ENCODE assay signal across 8 cellular contexts in the genomic region with DNA sequence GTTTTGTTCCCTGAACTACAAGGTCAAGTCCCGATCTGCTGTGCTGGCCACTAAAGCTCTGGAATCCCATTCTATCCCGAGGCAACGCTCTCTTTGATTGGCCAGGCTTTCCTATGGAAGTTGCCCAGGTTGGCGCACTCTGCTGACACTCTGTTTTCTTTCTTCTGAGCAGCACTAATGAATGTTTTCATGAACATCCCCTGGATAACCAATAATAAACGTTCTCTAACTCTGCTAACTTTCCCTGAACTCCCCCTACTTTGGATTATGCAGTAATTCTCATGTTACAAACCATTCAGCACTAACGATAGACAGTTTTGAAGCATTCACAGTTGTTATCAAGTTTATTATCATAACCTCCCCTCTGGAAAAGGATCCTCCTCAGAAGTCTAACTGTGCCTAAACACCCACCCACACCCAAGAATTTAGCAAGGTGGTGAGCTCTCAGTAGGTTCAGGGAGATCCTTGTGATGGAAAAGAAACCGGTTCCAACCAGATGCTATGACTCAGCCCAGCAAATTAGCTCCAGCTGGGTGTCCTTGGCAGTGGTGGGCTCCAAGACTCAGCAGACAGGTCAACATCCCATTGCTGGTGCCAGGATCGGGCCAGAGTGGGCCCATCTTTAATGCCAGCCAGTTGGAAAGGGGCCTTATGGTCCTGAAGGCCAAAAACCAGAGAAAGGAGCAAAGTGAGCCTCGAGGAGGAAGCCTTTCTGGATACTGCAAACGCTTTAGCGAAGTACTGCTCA.
DNase-seq lines count a peak whose midpoint lies in the region; TF ChIP-seq lines count a peak whose summit lies in the region.

No MANE protein-coding gene starts in this region.

- peak overlapping the region in 4 of 7 donors; percentile 22 to 39 (median 30) for H3K4me3 Mint-ChIP-seq in CD8-positive, alpha-beta memory T cell
- peak overlapping the region; percentile 15 for H3K4me3 Mint-ChIP-seq in osteocyte (ENCODE audit: unreplicated experiment)

- no peaks in the 10 kb centered on the region for H3K27me3 ChIP-seq in CD8-positive, alpha-beta memory T cell (ENCODE audit: insufficient read depth, low read length, poor library complexity, severe bottlenecking)
- no peaks in the 10 kb centered on the region for H3K27me3 ChIP-seq in SK-N-SH (ENCODE audit: insufficient read depth)
- no peaks in the 10 kb centered on the region for H3K27me3 ChIP-seq in esophagus squamous epithelium

- no peaks in the 10 kb centered on the region for H3K9me3 Mint-ChIP-seq in CD8-positive, alpha-beta memory T cell
- H3K9me3 Mint-ChIP-seq in osteocyte (ENCODE audit: unreplicated experiment): no peaks in the 10 kb centered on the region

- TF ChIP-seq RAD21 in SK-N-SH (IDR thresholded peaks at IDR 0.05; ENCODE audit: low read length): no peak

- H3K4me3 ChIP-seq in CD8-positive, alpha-beta memory T cell (ENCODE audit: low read length): no peak overlapping the region
- H3K4me3 ChIP-seq in SK-N-SH (ENCODE audit: low read depth in 2 of 2, low read length in 1 of 2): no peak overlapping the region
- H3K4me3 ChIP-seq in esophagus squamous epithelium: peak overlapping the region in 1 of 4 donors; percentile 17

- H2AFZ ChIP-seq in SK-N-SH (ENCODE audit: low read depth): peak overlapping the region; percentile 17; the same call in 1 of the 2 replicates

- WGBS in SK-N-SH (ENCODE audit: low lambda C conversion rate): 54% methylated on average over 11 of the region's 11 CpGs
- WGBS in esophagus squamous epithelium, 2 donors: 36 to 50% methylated on average over 11 of the region's 11 CpGs

- TF ChIP-seq EP300 in SK-N-SH (IDR thresholded peaks at IDR 0.05; ENCODE audit: borderline replicate concordance in 1 of 2, low read depth in 1 of 2, low read length in 1 of 2): peak in 1 of 2 experiments; percentile 81; a peak in 2 of 4 replicates

- H3K4me1 ChIP-seq in CD8-positive, alpha-beta memory T cell (ENCODE audit: insufficient read depth, low read length): peaks cover 35% of the 10 kb centered on the region
- peaks cover 36 to 54% of the 10 kb centered on the region in 2 experiments for H3K4me1 ChIP-seq in SK-N-SH (ENCODE audit: control insufficient read depth in 1 of 2, insufficient read depth in 2 of 2, low read depth in 1 of 2, low read length in 1 of 2)
- H3K4me1 ChIP-seq in esophagus squamous epithelium: peaks cover 26 to 83% (median 33%) of the 10 kb centered on the region in 3 donors

- no peaks in the 10 kb centered on the region for H3K9me3 ChIP-seq in CD8-positive, alpha-beta memory T cell (ENCODE audit: low read length)
- H3K9me3 ChIP-seq in SK-N-SH (no peaks in the 10 kb centered on the region), esophagus squamous epithelium (no peaks in the 10 kb centered on the region)

- TF ChIP-seq POLR2A in esophagus squamous epithelium (IDR thresholded peaks at IDR 0.05): no peak

- no peaks in the 10 kb centered on the region for H3K36me3 ChIP-seq in CD8-positive, alpha-beta memory T cell (ENCODE audit: insufficient read depth, low read length)
- H3K36me3 ChIP-seq in SK-N-SH (replicated peaks in 1 of 2; ENCODE audit: control insufficient read depth in 1 of 2, insufficient read depth in 2 of 2, low read length in 1 of 2): no peaks in the 10 kb centered on the region
- H3K36me3 ChIP-seq in esophagus squamous epithelium: no peaks in the 10 kb centered on the region

- H3K9ac ChIP-seq in SK-N-SH: peak overlapping the region; percentile 42; the same call in 1 of the 2 replicates

- H3F3A ChIP-seq in SK-N-SH (replicated peaks; ENCODE audit: insufficient read depth): peaks cover 48% of the 10 kb centered on the region

- H3K9me2 ChIP-seq in SK-N-SH: no peaks in the 10 kb centered on the region

- H3K27ac Mint-ChIP-seq in CD8-positive, alpha-beta memory T cell: peak overlapping the region; percentile 21 to 98 (median 96)
- H3K27ac Mint-ChIP-seq in osteocyte (ENCODE audit: unreplicated experiment): peak overlapping the region; percentile 91

- TF ChIP-seq CTCF in SK-N-SH (IDR thresholded peaks at IDR 0.05): no peak
- TF ChIP-seq CTCF in esophagus squamous epithelium (IDR thresholded peaks at IDR 0.05): no peak
- no peak for TF ChIP-seq CTCF in osteocyte (IDR thresholded peaks at IDR 0.05)

- peaks cover 0 to 1% of the 10 kb centered on the region in 2 donors for H3K27me3 Mint-ChIP-seq in CD8-positive, alpha-beta memory T cell
- no peaks in the 10 kb centered on the region for H3K27me3 Mint-ChIP-seq in osteocyte (ENCODE audit: unreplicated experiment)

- peak overlapping the region; percentile 57 for H3K27ac ChIP-seq in CD8-positive, alpha-beta memory T cell (ENCODE audit: low read depth, low read length)
- H3K27ac ChIP-seq in SK-N-SH (ENCODE audit: low read depth in 2 of 2, low read length in 1 of 2) (peak overlapping the region; percentile 75 to 92), esophagus squamous epithelium (peak overlapping the region; percentile 47 to 84 (median 78))

- no peak for DNase-seq in CD8-positive, alpha-beta memory T cell
- DNase-seq in SK-N-SH: peak; percentile 47
- no peak for DNase-seq in esophagus squamous epithelium (lab: John Stamatoyannopoulos, UW)
- no peak for DNase-seq in osteocyte (ENCODE audit: extremely low spot score, unreplicated experiment)
- no peak for DNase-seq in NCI-H1092 (lab: John Stamatoyannopoulos, UW)
- DNase-seq in NCI-H2081 treated with DMSO at 0.1 percent for 48 hours (lab: John Stamatoyannopoulos, UW): no peak
- DNase-seq in SK-N-DZ (ENCODE audit: low spot score): no peak
- DNase-seq in ecto neural progenitor cell (ENCODE audit: low spot score): no peak

- CTCF ChIA-PET in CD8-positive, alpha-beta memory T cell (lab: Charles Lee): interaction anchor here (1.4 to 2.7 kb wide), 2 partner anchors 69 to 73 kb away, joined by 4 to 13 read pairs; a partner anchor contains a TSS
- CTCF ChIA-PET in SK-N-SH (lab: Yijun Ruan, JAX): interaction anchor here (0.8 to 2.4 kb wide), 7 partner anchors 9 to 277 kb away, joined by 3 to 11 read pairs (median 6); a partner anchor contains a TSS

- peak overlapping the region; percentile 41 for H3K4me2 ChIP-seq in SK-N-SH

- peaks cover 98% of the 10 kb centered on the region for H3K79me2 ChIP-seq in SK-N-SH (ENCODE audit: insufficient read depth)

- POLR2A ChIA-PET in CD8-positive, alpha-beta memory T cell (lab: Charles Lee): no interaction called here
- POLR2A ChIA-PET in SK-N-SH (lab: Yijun Ruan, JAX): no interaction called here

- peaks cover 50 to 62% (median 58%) of the 10 kb centered on the region in 3 donors for H3K4me1 Mint-ChIP-seq in CD8-positive, alpha-beta memory T cell
- peaks cover 75% of the 10 kb centered on the region for H3K4me1 Mint-ChIP-seq in osteocyte (ENCODE audit: unreplicated experiment)

- intact Hi-C loops in esophagus squamous epithelium (cut with DNase I): no loop called here

- H3K36me3 Mint-ChIP-seq in CD8-positive, alpha-beta memory T cell: peaks cover 3 to 11% (median 4%) of the 10 kb centered on the region in 3 donors
- no peaks in the 10 kb centered on the region for H3K36me3 Mint-ChIP-seq in osteocyte (ENCODE audit: unreplicated experiment)

- no peaks in the 10 kb centered on the region for H4K20me1 ChIP-seq in SK-N-SH (ENCODE audit: insufficient read depth)

TF ChIP-seq in SK-N-SH, 30 proteins besides CTCF, POLR2A, EP300 and RAD21 (continues in another document):
- peak; percentile 99 for TF ChIP-seq TCF12 (IDR thresholded peaks at IDR 0.05)
- TF ChIP-seq GATA2 (CRISPR knock-in tag; IDR thresholded peaks at IDR 0.05): peak; percentile 4; the same call in 1 of the 2 replicates
- TF ChIP-seq, protein P1, sequence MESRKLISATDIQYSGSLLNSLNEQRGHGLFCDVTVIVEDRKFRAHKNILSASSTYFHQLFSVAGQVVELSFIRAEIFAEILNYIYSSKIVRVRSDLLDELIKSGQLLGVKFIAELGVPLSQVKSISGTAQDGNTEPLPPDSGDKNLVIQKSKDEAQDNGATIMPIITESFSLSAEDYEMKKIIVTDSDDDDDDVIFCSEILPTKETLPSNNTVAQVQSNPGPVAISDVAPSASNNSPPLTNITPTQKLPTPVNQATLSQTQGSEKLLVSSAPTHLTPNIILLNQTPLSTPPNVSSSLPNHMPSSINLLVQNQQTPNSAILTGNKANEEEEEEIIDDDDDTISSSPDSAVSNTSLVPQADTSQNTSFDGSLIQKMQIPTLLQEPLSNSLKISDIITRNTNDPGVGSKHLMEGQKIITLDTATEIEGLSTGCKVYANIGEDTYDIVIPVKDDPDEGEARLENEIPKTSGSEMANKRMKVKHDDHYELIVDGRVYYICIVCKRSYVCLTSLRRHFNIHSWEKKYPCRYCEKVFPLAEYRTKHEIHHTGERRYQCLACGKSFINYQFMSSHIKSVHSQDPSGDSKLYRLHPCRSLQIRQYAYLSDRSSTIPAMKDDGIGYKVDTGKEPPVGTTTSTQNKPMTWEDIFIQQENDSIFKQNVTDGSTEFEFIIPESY (IDR thresholded peaks at IDR 0.05; ENCODE audit: borderline replicate concordance, low read depth): 0 out of 2 replicates have a peak, but pooled peaks have one; percentile 11
- TF ChIP-seq EZH2phosphoT487 (IDR thresholded peaks at IDR 0.05; ENCODE audit: borderline replicate concordance, low read depth): no peak
- peak; percentile 33 for TF ChIP-seq POLR2AphosphoS5 (IDR thresholded peaks at IDR 0.05; ENCODE audit: low read depth, low read length)
- TF ChIP-seq, protein P2, sequence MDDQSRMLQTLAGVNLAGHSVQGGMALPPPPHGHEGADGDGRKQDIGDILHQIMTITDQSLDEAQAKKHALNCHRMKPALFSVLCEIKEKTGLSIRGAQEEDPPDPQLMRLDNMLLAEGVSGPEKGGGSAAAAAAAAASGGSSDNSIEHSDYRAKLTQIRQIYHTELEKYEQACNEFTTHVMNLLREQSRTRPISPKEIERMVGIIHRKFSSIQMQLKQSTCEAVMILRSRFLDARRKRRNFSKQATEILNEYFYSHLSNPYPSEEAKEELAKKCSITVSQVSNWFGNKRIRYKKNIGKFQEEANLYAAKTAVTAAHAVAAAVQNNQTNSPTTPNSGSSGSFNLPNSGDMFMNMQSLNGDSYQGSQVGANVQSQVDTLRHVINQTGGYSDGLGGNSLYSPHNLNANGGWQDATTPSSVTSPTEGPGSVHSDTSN (IDR thresholded peaks at IDR 0.05): no peak; the same call in 1 of the 2 replicates
- TF ChIP-seq SIN3A (IDR thresholded peaks at IDR 0.05; ENCODE audit: borderline replicate concordance, low read depth, low read length): peak; percentile 45; the same call in 1 of the 2 replicates
- TF ChIP-seq CHD2 (IDR thresholded peaks at IDR 0.05; ENCODE audit: low read length, partially characterized antibody): no peak
- no peak for TF ChIP-seq GABPA (IDR thresholded peaks at IDR 0.05; ENCODE audit: low read depth)
- no peak for TF ChIP-seq NRF1 (IDR thresholded peaks at IDR 0.05; ENCODE audit: low read depth, low read length)
- peak; percentile 10; the same call in 1 of the 2 replicates for TF ChIP-seq MXI1 (IDR thresholded peaks at IDR 0.05; ENCODE audit: low read depth, low read length)
